1 cellular context compared by ENCODE assay signal in the genomic region with DNA sequence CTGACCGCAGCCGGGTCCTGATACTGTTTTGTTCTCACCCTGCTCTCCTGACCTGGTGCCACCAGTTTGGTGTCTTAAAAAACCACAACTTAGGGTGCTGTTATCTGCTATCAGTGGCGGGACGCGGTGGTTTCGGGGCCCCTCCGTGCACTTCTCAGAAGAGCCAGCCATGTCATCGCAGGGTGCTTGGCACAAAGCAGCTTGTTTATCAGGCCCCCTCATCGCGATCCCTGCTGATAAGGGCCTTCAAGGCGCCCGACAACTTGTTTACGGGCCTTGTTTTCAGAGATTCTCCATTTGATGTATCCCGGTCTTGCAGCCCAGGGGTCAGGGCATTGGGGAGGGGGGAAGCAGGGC.
TF ChIP-seq lines count a peak whose summit lies in the region.

No MANE protein-coding gene starts in this region.

TF ChIP-seq in SK-N-SH treated with all-trans-retinoic acid at 6 μM for 48 hours, 23 proteins besides CTCF, POLR2A, EP300 and RAD21 (continued from another document):
- TF ChIP-seq, protein P1, sequence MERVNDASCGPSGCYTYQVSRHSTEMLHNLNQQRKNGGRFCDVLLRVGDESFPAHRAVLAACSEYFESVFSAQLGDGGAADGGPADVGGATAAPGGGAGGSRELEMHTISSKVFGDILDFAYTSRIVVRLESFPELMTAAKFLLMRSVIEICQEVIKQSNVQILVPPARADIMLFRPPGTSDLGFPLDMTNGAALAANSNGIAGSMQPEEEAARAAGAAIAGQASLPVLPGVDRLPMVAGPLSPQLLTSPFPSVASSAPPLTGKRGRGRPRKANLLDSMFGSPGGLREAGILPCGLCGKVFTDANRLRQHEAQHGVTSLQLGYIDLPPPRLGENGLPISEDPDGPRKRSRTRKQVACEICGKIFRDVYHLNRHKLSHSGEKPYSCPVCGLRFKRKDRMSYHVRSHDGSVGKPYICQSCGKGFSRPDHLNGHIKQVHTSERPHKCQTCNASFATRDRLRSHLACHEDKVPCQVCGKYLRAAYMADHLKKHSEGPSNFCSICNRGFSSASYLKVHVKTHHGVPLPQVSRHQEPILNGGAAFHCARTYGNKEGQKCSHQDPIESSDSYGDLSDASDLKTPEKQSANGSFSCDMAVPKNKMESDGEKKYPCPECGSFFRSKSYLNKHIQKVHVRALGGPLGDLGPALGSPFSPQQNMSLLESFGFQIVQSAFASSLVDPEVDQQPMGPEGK (CRISPR knock-in tag; IDR thresholded peaks at IDR 0.05; ENCODE audit: borderline replicate concordance) = no peak
- no peak for TF ChIP-seq GLIS3 (CRISPR knock-in tag; IDR thresholded peaks at IDR 0.05)
- TF ChIP-seq ZNF70 (CRISPR knock-in tag; IDR thresholded peaks at IDR 0.05) = no peak
- TF ChIP-seq, protein P2, sequence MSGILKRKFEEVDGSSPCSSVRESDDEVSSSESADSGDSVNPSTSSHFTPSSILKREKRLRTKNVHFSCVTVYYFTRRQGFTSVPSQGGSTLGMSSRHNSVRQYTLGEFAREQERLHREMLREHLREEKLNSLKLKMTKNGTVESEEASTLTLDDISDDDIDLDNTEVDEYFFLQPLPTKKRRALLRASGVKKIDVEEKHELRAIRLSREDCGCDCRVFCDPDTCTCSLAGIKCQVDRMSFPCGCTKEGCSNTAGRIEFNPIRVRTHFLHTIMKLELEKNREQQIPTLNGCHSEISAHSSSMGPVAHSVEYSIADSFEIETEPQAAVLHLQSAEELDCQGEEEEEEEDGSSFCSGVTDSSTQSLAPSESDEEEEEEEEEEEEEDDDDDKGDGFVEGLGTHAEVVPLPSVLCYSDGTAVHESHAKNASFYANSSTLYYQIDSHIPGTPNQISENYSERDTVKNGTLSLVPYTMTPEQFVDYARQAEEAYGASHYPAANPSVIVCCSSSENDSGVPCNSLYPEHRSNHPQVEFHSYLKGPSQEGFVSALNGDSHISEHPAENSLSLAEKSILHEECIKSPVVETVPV (CRISPR knock-in tag; IDR thresholded peaks at IDR 0.05) = no peak
- TF ChIP-seq ZFP3 (CRISPR knock-in tag; IDR thresholded peaks at IDR 0.05) = no peak
- TF ChIP-seq OSR1 (CRISPR knock-in tag; IDR thresholded peaks at IDR 0.05) = no peak
- TF ChIP-seq TCF4 (CRISPR knock-in tag; IDR thresholded peaks at IDR 0.05; ENCODE audit: borderline replicate concordance) = no peak
- no peak for TF ChIP-seq ZNF565 (CRISPR knock-in tag; conservative IDR thresholded peaks at IDR 0.05; ENCODE audit: low read depth)
- no peak for TF ChIP-seq TOX (CRISPR knock-in tag; IDR thresholded peaks at IDR 0.05; ENCODE audit: borderline replicate concordance)
- TF ChIP-seq SNAI2 (CRISPR knock-in tag; IDR thresholded peaks at IDR 0.05) = no peak
- no peak for TF ChIP-seq ARNTL (CRISPR knock-in tag; IDR thresholded peaks at IDR 0.05; ENCODE audit: borderline replicate concordance, low read depth)
- no peak for TF ChIP-seq BACH2 (CRISPR knock-in tag; IDR thresholded peaks at IDR 0.05; ENCODE audit: borderline replicate concordance)
